Comparison of ENCODE assay signal across 1 cellular context in the genomic region with DNA sequence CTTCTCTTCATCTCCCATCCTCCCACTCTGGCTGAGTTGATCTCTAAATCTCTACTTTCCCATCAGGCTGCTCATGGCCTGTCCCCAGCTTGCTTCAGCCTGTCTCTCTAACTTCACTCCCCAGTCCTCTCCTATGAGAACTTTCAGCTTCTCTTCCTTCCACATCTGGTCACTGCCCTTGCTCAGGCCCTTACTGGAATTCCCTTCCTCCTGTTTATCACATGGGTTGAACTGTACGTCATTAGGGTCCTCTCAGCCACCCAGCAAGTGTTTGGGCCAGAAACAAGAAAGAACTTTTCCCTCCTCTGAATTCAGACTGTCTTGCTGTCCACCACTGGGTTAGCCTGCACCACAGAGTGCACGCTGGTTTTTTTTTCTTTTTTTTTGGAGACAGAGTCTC.
TF ChIP-seq lines count a peak whose summit lies in the region.

No MANE protein-coding gene starts in this region.

TF ChIP-seq in HepG2, 621 proteins besides CTCF, POLR2A, EP300 and RAD21:
- TF ChIP-seq BCL6 (CRISPR knock-in tag; IDR thresholded peaks at IDR 0.05): no peak
- no peak for TF ChIP-seq MIER3 (CRISPR knock-in tag; IDR thresholded peaks at IDR 0.05; ENCODE audit: borderline replicate concordance)
- no peak for TF ChIP-seq ZNF792 (CRISPR knock-in tag; IDR thresholded peaks at IDR 0.05)
- TF ChIP-seq MTF1 (CRISPR knock-in tag; IDR thresholded peaks at IDR 0.05): no peak
- TF ChIP-seq MBNL3 (CRISPR knock-in tag; conservative IDR thresholded peaks at IDR 0.05): no peak
- TF ChIP-seq ATF7 (IDR thresholded peaks at IDR 0.05): no peak
- no peak for TF ChIP-seq ATF7 (CRISPR knock-in tag; IDR thresholded peaks at IDR 0.05)
- TF ChIP-seq, protein P1, sequence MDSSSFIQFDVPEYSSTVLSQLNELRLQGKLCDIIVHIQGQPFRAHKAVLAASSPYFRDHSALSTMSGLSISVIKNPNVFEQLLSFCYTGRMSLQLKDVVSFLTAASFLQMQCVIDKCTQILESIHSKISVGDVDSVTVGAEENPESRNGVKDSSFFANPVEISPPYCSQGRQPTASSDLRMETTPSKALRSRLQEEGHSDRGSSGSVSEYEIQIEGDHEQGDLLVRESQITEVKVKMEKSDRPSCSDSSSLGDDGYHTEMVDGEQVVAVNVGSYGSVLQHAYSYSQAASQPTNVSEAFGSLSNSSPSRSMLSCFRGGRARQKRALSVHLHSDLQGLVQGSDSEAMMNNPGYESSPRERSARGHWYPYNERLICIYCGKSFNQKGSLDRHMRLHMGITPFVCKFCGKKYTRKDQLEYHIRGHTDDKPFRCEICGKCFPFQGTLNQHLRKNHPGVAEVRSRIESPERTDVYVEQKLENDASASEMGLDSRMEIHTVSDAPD (CRISPR knock-in tag; IDR thresholded peaks at IDR 0.05): no peak
